Comparison of ENCODE assay signal across 9 cellular contexts in the genomic region with DNA sequence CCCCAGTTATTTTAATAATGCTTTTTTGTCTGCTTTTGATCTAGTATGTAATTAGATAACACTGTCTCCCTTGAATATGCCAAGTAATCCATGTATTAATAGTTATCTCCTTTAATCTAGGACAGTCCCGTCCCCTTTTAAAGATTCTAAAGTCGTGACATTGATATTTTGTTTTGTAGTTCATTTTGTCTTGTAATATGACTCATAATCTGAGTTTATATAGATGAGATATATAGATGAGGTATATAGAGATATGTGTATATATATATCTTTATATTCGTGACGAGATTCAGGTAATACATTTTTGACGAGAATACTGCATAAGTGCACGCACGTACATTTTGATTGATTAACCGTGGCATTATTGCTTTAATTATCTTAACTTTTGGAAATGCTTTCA. TPM values are rescaled to one million over a fixed set of nuclear protein-coding genes. Genes with fewer than 3 reads are reported as not detected.
DNase-seq lines count a peak whose midpoint lies in the region; ATAC-seq, FAIRE-seq and TF ChIP-seq lines count a peak whose summit lies in the region.
"Had no signal": no experiment of that assay in that cellular context is flagged by ENCODE, and none has a peak within 500 bp of the region (broad histone marks: within the 10 kb centered on the region; RNA-seq: fewer than 3 reads in every experiment).

No MANE protein-coding gene starts in this region.

- H3K4me2 ChIP-seq in OCI-LY1 (ENCODE audit: low read length), result peak overlapping the region; percentile 91
- H3K4me2 ChIP-seq in H1 (ENCODE audit: insufficient read depth in 1 of 2, low read depth in 2 of 2, low read length in 2 of 2), result peak overlapping the region; percentile 57 to 98
- peak overlapping the region; percentile 96 for H3K4me2 ChIP-seq in osteoblast (ENCODE audit: insufficient read depth, low read length)

- H2BK12ac ChIP-seq in H1 (ENCODE audit: low read depth, low read length), result no peak overlapping the region

- peak overlapping the region; percentile 70 for H3K4me3 ChIP-seq in CD8-positive, alpha-beta memory T cell (ENCODE audit: low read length)
- H3K4me3 ChIP-seq in OCI-LY1 (ENCODE audit: low read depth, low read length, poor library complexity, severe bottlenecking) (peak overlapping the region; percentile 93), H1 (ENCODE audit: extremely low read depth in 1 of 4, insufficient read depth in 2 of 4, low read depth in 3 of 4, low read length in 4 of 4) (peak overlapping the region; percentile 72 to 99 (median 96); a peak in 6 of 8 replicates), osteoblast (ENCODE audit: insufficient read depth, low read length) (peak overlapping the region; percentile 98)

- H3K27ac ChIP-seq in CD8-positive, alpha-beta memory T cell (ENCODE audit: low read depth, low read length), result peak overlapping the region; percentile 1
- H3K27ac ChIP-seq in OCI-LY1 (ENCODE audit: low read depth, low read length, poor library complexity, severe bottlenecking), result no peak overlapping the region
- H3K27ac ChIP-seq in H1 (ENCODE audit: low read depth, low read length), result no peak overlapping the region
- peak overlapping the region; percentile 98 for H3K27ac ChIP-seq in osteoblast (ENCODE audit: low read depth, low read length)

- no peak overlapping the region for H3K4ac ChIP-seq in H1 (replicated peaks; ENCODE audit: insufficient read length, low read depth, low read length)

- H3K79me1 ChIP-seq in H1 (ENCODE audit: low read depth, low read length), result no peaks in the 10 kb centered on the region

- H3K27me3 Mint-ChIP-seq in CD8-positive, alpha-beta memory T cell, result peaks cover 0 to 4% of the 10 kb centered on the region in 2 donors

- TF ChIP-seq POLR2A in H1 (IDR thresholded peaks at IDR 0.05; ENCODE audit: control extremely low read depth in 1 of 2, low read depth in 2 of 2, low read length in 2 of 2), result no peak

- H3K4me1 Mint-ChIP-seq in CD8-positive, alpha-beta memory T cell, result peaks cover 44 to 75% (median 54%) of the 10 kb centered on the region in 3 donors

- ATAC-seq in HG03439 (IDR thresholded peaks at IDR 0.05; ENCODE audit: unreplicated experiment), result no peak

- peaks cover 47% of the 10 kb centered on the region for H3K4me1 ChIP-seq in CD8-positive, alpha-beta memory T cell (ENCODE audit: insufficient read depth, low read length)
- H3K4me1 ChIP-seq in OCI-LY1 (ENCODE audit: insufficient read depth, low read length, severe bottlenecking) (peaks cover 33% of the 10 kb centered on the region), H1 (replicated peaks in 1 of 4; ENCODE audit: control insufficient read depth in 3 of 4, insufficient read depth in 4 of 4, low read length in 3 of 4) (peaks cover 0 to 5% (median 2%) of the 10 kb centered on the region in 4 experiments; a peak in 5 of 7 replicates), osteoblast (ENCODE audit: insufficient read depth, low read length) (peaks cover 33% of the 10 kb centered on the region)

- H4K8ac ChIP-seq in H1 (ENCODE audit: extremely low read depth, insufficient read depth, low read length), result no peak overlapping the region

- no peak for FAIRE-seq in H1 (lab: Jason Lieb, UNC)

- no peak overlapping the region for H3K14ac ChIP-seq in H1 (ENCODE audit: insufficient read length)

- 88% methylated on average over 8 of the region's 8 CpGs; no CpG with 5 or more reads in 1 of the 2 experiments for WGBS in H1 (ENCODE audit: extremely low coverage in 1 of 2, insufficient coverage in 1 of 2, insufficient read length in 1 of 2, insufficient replicate concordance in 2 of 2, low coverage in 1 of 2, low lambda C conversion rate in 2 of 2, missing lambda C conversion rate in 1 of 2), 2 experiments

- H3K79me2 ChIP-seq in OCI-LY1 (ENCODE audit: insufficient read depth, low read length) (peaks cover 63% of the 10 kb centered on the region), H1 (ENCODE audit: control insufficient read depth in 1 of 2, insufficient read depth in 2 of 2, low read length in 2 of 2) (peaks cover 13 to 60% of the 10 kb centered on the region in 2 experiments), osteoblast (ENCODE audit: insufficient read depth, low read length) (peaks cover 63% of the 10 kb centered on the region)

- no peak overlapping the region for H2BK20ac ChIP-seq in H1 (ENCODE audit: low read length)

- H2BK5ac ChIP-seq in H1 (ENCODE audit: low read depth, low read length), result no peak overlapping the region

- no peak overlapping the region for H2BK15ac ChIP-seq in H1 (ENCODE audit: low read length)

- H3K9me3 Mint-ChIP-seq in CD8-positive, alpha-beta memory T cell, result no peaks in the 10 kb centered on the region

- no peak overlapping the region for H4K91ac ChIP-seq in H1 (replicated peaks; ENCODE audit: insufficient read length, low read length)

- H3K56ac ChIP-seq in H1 (replicated peaks; ENCODE audit: insufficient read length, low read depth, low read length), result no peak overlapping the region

- H4K5ac ChIP-seq in H1 (ENCODE audit: insufficient read length, low read depth, low read length), result no peak overlapping the region

- H3K9ac ChIP-seq in OCI-LY1 (ENCODE audit: low read length) (peak overlapping the region; percentile 98), H1 (replicated peaks in 1 of 4; ENCODE audit: extremely low read depth in 1 of 4, low read depth in 3 of 4, low read length in 3 of 4) (peak overlapping the region in 1 of 4 experiments; percentile 45; a peak in 1 of 7 replicates)

- no peaks in the 10 kb centered on the region for H3F3A ChIP-seq in OCI-LY1 (ENCODE audit: insufficient read depth, low read length)

- CTCF ChIA-PET in CD8-positive, alpha-beta memory T cell (lab: Charles Lee), result no interaction called here
- CTCF ChIA-PET in H1 (lab: Charles Lee; ENCODE audit: partially characterized antibody), result no interaction called here

- DNase-seq in CD8-positive, alpha-beta memory T cell, result no peak
- DNase-seq in H1 (ENCODE audit: low read depth in 1 of 2, low spot score in 2 of 2), result no peak
- DNase-seq in osteoblast (ENCODE audit: insufficient read length, low spot score, missing footprints), result peak; percentile 70
- DNase-seq in epidermal melanocyte (ENCODE audit: insufficient read length, low spot score), result no peak
- DNase-seq in retina, result no peak
- no peak for DNase-seq in middle frontal gyrus (ENCODE audit: extremely low spot score, low spot score)
- DNase-seq: NCI-H1092 had no signal

- H3K27me3 ChIP-seq in CD8-positive, alpha-beta memory T cell (ENCODE audit: insufficient read depth, low read length, poor library complexity, severe bottlenecking), result no peaks in the 10 kb centered on the region
- H3K27me3 ChIP-seq in OCI-LY1 (ENCODE audit: insufficient read depth, low read length) (no peaks in the 10 kb centered on the region), H1 (replicated peaks in 1 of 4; ENCODE audit: control insufficient read depth in 3 of 4, extremely low read depth in 1 of 4, insufficient read depth in 3 of 4, low read length in 3 of 4) (no peaks in the 10 kb centered on the region), osteoblast (ENCODE audit: insufficient read depth, low read length) (no peaks in the 10 kb centered on the region)

- peak overlapping the region; percentile 8 to 100 (median 93) for H3K27ac Mint-ChIP-seq in CD8-positive, alpha-beta memory T cell

- TF ChIP-seq CTCF in OCI-LY1 (IDR thresholded peaks at IDR 0.05; ENCODE audit: low read length) (no peak), H1 (IDR thresholded peaks at IDR 0.05; ENCODE audit: control extremely low read depth in 1 of 3, insufficient read depth in 1 of 3, low read depth in 1 of 3, low read length in 3 of 3) (no peak), osteoblast (IDR thresholded peaks at IDR 0.05; ENCODE audit: extremely low read depth, low read depth, low read length) (no peak)

- no peaks in the 10 kb centered on the region for H3K9me2 ChIP-seq in OCI-LY1 (ENCODE audit: low read depth, low read length)

- H3K18ac ChIP-seq in H1 (ENCODE audit: extremely low read depth, low read length), result no peak overlapping the region

- H3K36me3 ChIP-seq in CD8-positive, alpha-beta memory T cell (ENCODE audit: insufficient read depth, low read length), result no peaks in the 10 kb centered on the region
- H3K36me3 ChIP-seq in OCI-LY1 (ENCODE audit: insufficient read depth, low read length), result peaks cover 29% of the 10 kb centered on the region
- no peaks in the 10 kb centered on the region; a peak in 1 of 8 replicates for H3K36me3 ChIP-seq in H1 (ENCODE audit: control insufficient read depth in 2 of 4, insufficient read depth in 4 of 4, low read length in 3 of 4)
- H3K36me3 ChIP-seq in osteoblast (ENCODE audit: insufficient read depth, low read length), result no peaks in the 10 kb centered on the region

- no peak overlapping the region for H2AK5ac ChIP-seq in H1 (ENCODE audit: low read depth, low read length)

- peaks cover 0 to 25% (median 3%) of the 10 kb centered on the region in 3 donors for H3K36me3 Mint-ChIP-seq in CD8-positive, alpha-beta memory T cell

- H3K4me3 Mint-ChIP-seq in CD8-positive, alpha-beta memory T cell, result peak overlapping the region; percentile 98 to 100 (median 99)

- H3K23ac ChIP-seq in H1 (ENCODE audit: insufficient read length), result no peak overlapping the region

- POLR2A ChIA-PET in CD8-positive, alpha-beta memory T cell (lab: Charles Lee), result no interaction called here
- POLR2A ChIA-PET in H1 (lab: Charles Lee; ENCODE audit: partially characterized antibody), result interaction anchor here (2.0 kb wide), 1 partner anchor 17 kb away, joined by 6 read pairs; no protein-coding TSS in a partner anchor

- peaks cover 4% of the 10 kb centered on the region for H3K23me2 ChIP-seq in H1 (ENCODE audit: low read depth, low read length)

- no peak overlapping the region for H2AFZ ChIP-seq in OCI-LY1 (ENCODE audit: low read length)
- H2AFZ ChIP-seq in H1 (ENCODE audit: low read length), result no peak overlapping the region
- H2AFZ ChIP-seq in osteoblast (ENCODE audit: low read length), result no peak overlapping the region

- no peaks in the 10 kb centered on the region for H3K9me3 ChIP-seq in CD8-positive, alpha-beta memory T cell (ENCODE audit: low read length)
- peaks cover 5% of the 10 kb centered on the region; the same call in 1 of the 2 replicates for H3K9me3 ChIP-seq in OCI-LY1 (ENCODE audit: low read length)
- H3K9me3 ChIP-seq in H1 (ENCODE audit: insufficient read depth in 2 of 2, low read depth in 1 of 2, low read length in 1 of 2), result no peaks in the 10 kb centered on the region
- H3K9me3 ChIP-seq in osteoblast (ENCODE audit: low read depth, low read length), result no peaks in the 10 kb centered on the region

- H2BK120ac ChIP-seq in H1 (replicated peaks; ENCODE audit: low read depth, low read length), result no peak overlapping the region

- TF ChIP-seq EP300 in H1 (IDR thresholded peaks at IDR 0.05; ENCODE audit: borderline replicate concordance in 1 of 2, low read depth in 2 of 2, low read length in 2 of 2), result no peak

- no peaks in the 10 kb centered on the region for H4K20me1 ChIP-seq in OCI-LY1 (ENCODE audit: insufficient read depth, low read length)
- H4K20me1 ChIP-seq in H1 (replicated peaks in 1 of 2; ENCODE audit: control insufficient read depth in 1 of 2, insufficient read depth in 2 of 2, low read length in 2 of 2), result no peaks in the 10 kb centered on the region
- H4K20me1 ChIP-seq in osteoblast (ENCODE audit: insufficient read depth, low read length), result peaks cover 37% of the 10 kb centered on the region

- TF ChIP-seq RAD21 in H1 (IDR thresholded peaks at IDR 0.05 in 1 of 2, conservative IDR thresholded peaks at IDR 0.05 in 1 of 2; ENCODE audit: low read depth in 2 of 2, low read length in 2 of 2), result no peak

RNA-seq across cellular contexts. Expression of a gene that starts 1.6 kb away (rescaled TPM):
- 10 to 100 TPM; 51.1 to 54.7 TPM for total RNA-seq in CD8-positive, alpha-beta memory T cell
- polyA plus RNA-seq in CD8-positive, alpha-beta memory T cell, result 21.8 TPM
- total RNA-seq in H1 (2021; fragmentation: NEBNext Ultra II Directional; extraction: Animal tissue kit (Norgen Biotek cat#: 25700)), result 37.0 and 40.4 TPM in 2 replicates
- 10.6 and 14.7 TPM in 2 replicates for polyA plus RNA-seq in H1 (2011; rRNA removed)
- 15.7 TPM for polyA plus RNA-seq in H1 (2011; cell fraction: cytosol; rRNA removed)
- polyA plus RNA-seq in H1 (2011; cell fraction: nucleus; rRNA removed), result 50.7 TPM
- 23.6 to 39.8 TPM (median 26.9 TPM) in 4 replicates for polyA plus RNA-seq in H1 (2012, experiment 1 of 2)
- polyA plus RNA-seq in H1 (2012, experiment 2 of 2), result 1.6 TPM
- 41.8 TPM for polyA plus RNA-seq in H1 (2013, experiment 1 of 2)
- 37.6 TPM for polyA plus RNA-seq in H1 (2013, experiment 2 of 2)
- 50.0 and 59.6 TPM in 2 replicates for polyA minus RNA-seq in H1 (2011; rRNA and poly(A)+ RNA removed)
- 32.8 TPM for polyA minus RNA-seq in H1 (2011; cell fraction: cytosol; rRNA and poly(A)+ RNA removed)
- polyA minus RNA-seq in H1 (2011; cell fraction: nucleus; rRNA and poly(A)+ RNA removed), result 145 TPM
- total RNA-seq in osteoblast, result 81.6 and 86.5 TPM in 2 replicates

Comparison
In these comparisons a context has a peak if more than half of its experiments do, and no peak if none do; other contexts are left out.
1. H3K27ac ChIP-seq: peak in CD8-positive, alpha-beta memory T cell (single experiment) and osteoblast (single experiment); none in OCI-LY1 (single experiment) and H1 (single experiment).
2. Peak in every context shown above with its lines, with median percentiles within 50 percentile points of each other: H3K4me3 ChIP-seq and H3K4me2 ChIP-seq.